12 cellular contexts compared by ENCODE assay signal in the genomic region with DNA sequence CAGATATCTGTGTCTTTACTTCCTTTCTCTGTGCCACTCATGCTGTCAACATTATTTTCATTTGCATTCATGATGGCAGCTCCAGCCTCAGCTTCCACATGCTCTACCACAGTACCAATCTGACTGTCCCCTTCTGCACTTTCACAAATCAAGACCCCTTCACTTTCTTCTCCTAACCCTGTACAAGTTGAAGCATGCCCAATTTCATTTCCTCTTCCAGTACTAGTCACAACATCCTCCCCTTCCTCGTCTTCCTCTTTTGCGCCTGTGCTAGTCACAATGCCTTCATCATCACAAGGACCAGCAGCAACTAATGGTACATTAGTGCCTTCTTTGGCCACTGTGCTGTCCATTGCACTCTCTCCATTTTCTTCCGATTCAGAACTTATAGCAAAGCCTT. TPM values are rescaled to one million over a fixed set of nuclear protein-coding genes. Genes with fewer than 3 reads are reported as not detected.
DNase-seq lines count a peak whose midpoint lies in the region; ATAC-seq and TF ChIP-seq lines count a peak whose summit lies in the region.
"Had no signal": no experiment of that assay in that cellular context is flagged by ENCODE, and none has a peak within 500 bp of the region (broad histone marks: within the 10 kb centered on the region; RNA-seq: fewer than 3 reads in every experiment).

No MANE protein-coding gene starts in this region.

- no peaks in the 10 kb centered on the region for H3K27me3 ChIP-seq in testis
- H3K27me3 ChIP-seq: foreskin keratinocyte had no signal

- H3K27ac Mint-ChIP-seq in activated naive CD8-positive, alpha-beta T cell treated with anti-CD3 and anti-CD28 coated beads, Interleukin-2, amount 50 U/mL, for 24 hours, result peak overlapping the region; percentile 5

- TF ChIP-seq CTCF in testis (IDR thresholded peaks at IDR 0.05), result no peak
- TF ChIP-seq CTCF in GM13977 (IDR thresholded peaks at IDR 0.05; ENCODE audit: extremely low read depth, insufficient read depth, missing control alignments), result no peak

- H3K36me3 ChIP-seq in testis (ENCODE audit: low read depth, missing control alignments), result no peaks in the 10 kb centered on the region

- peak; percentile 79 for ATAC-seq in GM18505 (IDR thresholded peaks at IDR 0.05; ENCODE audit: unreplicated experiment)
- ATAC-seq in GM21423 (IDR thresholded peaks at IDR 0.05; ENCODE audit: unreplicated experiment), result peak; percentile 69
- ATAC-seq in HG03378 (IDR thresholded peaks at IDR 0.05; ENCODE audit: unreplicated experiment), result peak; percentile 84
- no peak for ATAC-seq in activated naive CD8-positive, alpha-beta T cell treated with anti-CD3 and anti-CD28 coated beads, Interleukin-2, amount 50 U/mL, for 24 hours
- ATAC-seq: foreskin keratinocyte had no signal

- H3K4me3 Mint-ChIP-seq in activated naive CD8-positive, alpha-beta T cell treated with anti-CD3 and anti-CD28 coated beads, Interleukin-2, amount 50 U/mL, for 24 hours, result no peak overlapping the region

- no peak for DNase-seq in activated naive CD8-positive, alpha-beta T cell treated with anti-CD3 and anti-CD28 coated beads, Interleukin-2, amount 50 U/mL, for 24 hours
- no peak for DNase-seq in midbrain (lab: John Stamatoyannopoulos, UW)
- no peak for DNase-seq in testis
- no peak for DNase-seq in dedifferentiated amniotic fluid mesenchymal stem cell (ENCODE audit: extremely low spot score)
- no peak for DNase-seq in GM13977 (ENCODE audit: low spot score)
- DNase-seq: DMS 273 treated with DMSO at 0.1 percent for 48 hours; foreskin keratinocyte; NCI-H2081; stimulated activated CD4-positive, alpha-beta T cell treated with anti-CD3 and anti-CD28 coated beads, Interleukin-4, amount 100 ng/mL, for 24 hours had no signal

- intact Hi-C loops in testis (cut with DNase I; ENCODE audit: low total_unique reads), result no loop called here

- no peak overlapping the region for H3K4me3 ChIP-seq in testis

- TF ChIP-seq POLR2A in GM18505 (IDR thresholded peaks at IDR 0.05; ENCODE audit: borderline replicate concordance, extremely low read depth, insufficient read depth, insufficient read length) (no peak), testis (IDR thresholded peaks at IDR 0.05) (no peak)

- peaks cover 11% of the 10 kb centered on the region for H3K4me1 Mint-ChIP-seq in activated naive CD8-positive, alpha-beta T cell treated with anti-CD3 and anti-CD28 coated beads, Interleukin-2, amount 50 U/mL, for 24 hours

- no peak overlapping the region for H3K27ac ChIP-seq in testis
- H3K27ac ChIP-seq: foreskin keratinocyte had no signal

- peaks cover 53% of the 10 kb centered on the region for H3K36me3 Mint-ChIP-seq in activated naive CD8-positive, alpha-beta T cell treated with anti-CD3 and anti-CD28 coated beads, Interleukin-2, amount 50 U/mL, for 24 hours (ENCODE audit: low read depth)

- in situ Hi-C loops in GM13977 (cut with MboI; ENCODE audit: low pct_unique_long_range_greater_than_20kb, low sequenced_read_pairs, unreplicated experiment), result loop anchor here (25.0 kb wide), 1 partner anchor 1411 kb away; the partner anchor contains the start of gene CPEB2

- peaks cover 4% of the 10 kb centered on the region for H3K4me1 ChIP-seq in testis

- WGBS in testis, 2 donors, result 96 to 100% methylated on average over 3 of the region's 3 CpGs

- no peaks in the 10 kb centered on the region for H3K9me3 Mint-ChIP-seq in activated naive CD8-positive, alpha-beta T cell treated with anti-CD3 and anti-CD28 coated beads, Interleukin-2, amount 50 U/mL, for 24 hours

- no peaks in the 10 kb centered on the region for H3K9me3 ChIP-seq in testis

- H3K27me3 Mint-ChIP-seq in activated naive CD8-positive, alpha-beta T cell treated with anti-CD3 and anti-CD28 coated beads, Interleukin-2, amount 50 U/mL, for 24 hours, result no peaks in the 10 kb centered on the region

RNA-seq across cellular contexts. Expression of gene BOD1L1, which starts 26.5 kb away (rescaled TPM):
- 100 to 1,000 TPM in 1 of 2 donors, 10 to 100 TPM in 1; 98.1 to 108 TPM for total RNA-seq in testis
- 14.7 TPM for polyA plus RNA-seq in testis (ENCODE audit: insufficient read depth, low read depth, low replicate concordance)

RNA-seq across cellular contexts. Expression of gene NKX3-2, which starts 56.8 kb away (rescaled TPM):
- total RNA-seq in testis, result 1 to 10 TPM in 1 of 2 donors, under 1 TPM in 1; 0.50 to 1.3 TPM
- polyA plus RNA-seq in testis (ENCODE audit: insufficient read depth, low read depth, low replicate concordance), result 0.57 TPM
